17 cellular contexts compared by ENCODE assay signal in the genomic region with DNA sequence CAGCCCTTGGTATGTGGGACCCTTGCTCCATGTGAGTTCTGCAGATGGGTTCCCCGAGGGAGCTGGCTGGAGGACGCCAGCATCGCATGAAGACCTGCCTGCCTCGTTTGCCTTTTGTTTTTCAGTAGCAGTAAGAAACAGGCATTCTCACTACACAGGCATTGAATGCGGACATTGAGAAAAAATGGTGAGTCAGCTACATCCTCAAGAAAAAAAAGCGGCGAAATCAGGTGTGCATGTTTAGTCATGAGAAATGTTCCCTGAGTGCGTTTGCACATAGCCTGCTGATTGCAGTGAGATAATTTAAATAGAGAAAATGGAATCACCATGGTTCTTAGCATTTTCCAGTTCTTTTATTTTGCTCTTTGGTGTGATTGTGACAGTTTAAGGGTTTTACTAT. TPM values are rescaled to one million over a fixed set of nuclear protein-coding genes. Genes with fewer than 3 reads are reported as not detected.
A peak's percentile ranks its signal among the peaks of the same experiment; 100 is the strongest.
DNase-seq lines count a peak whose midpoint lies in the region; ATAC-seq and TF ChIP-seq lines count a peak whose summit lies in the region.
"Had no signal": no experiment of that assay in that cellular context is flagged by ENCODE, and none has a peak within 500 bp of the region (broad histone marks: within the 10 kb centered on the region; RNA-seq: fewer than 3 reads in every experiment).

No MANE protein-coding gene starts in this region.

- H3K27ac ChIP-seq in IMR-90 (ENCODE audit: insufficient read depth, low read length) (peak overlapping the region; percentile 77), esophagus (ENCODE audit: low read depth in 2 of 2, low read length in 1 of 2) (peak overlapping the region; percentile 85 to 86), skin epidermis (peak overlapping the region in 7 of 21 experiments; percentile 46 to 79 (median 67)), upper lobe of right lung (no peak overlapping the region)

- peak overlapping the region; percentile 33; the same call in 1 of the 2 replicates for H3K14ac ChIP-seq in IMR-90 (replicated peaks; ENCODE audit: low read depth, low read length)

- peak overlapping the region; percentile 21 for H3K4me3 ChIP-seq in IMR-90 (ENCODE audit: insufficient read depth, low read depth, low read length)
- peak overlapping the region; percentile 17 to 19 for H3K4me3 ChIP-seq in esophagus (ENCODE audit: low read depth in 1 of 2, low read length in 2 of 2)
- H3K4me3 ChIP-seq in skin epidermis, result peak overlapping the region in 5 of 7 experiments; percentile 9 to 31 (median 22)
- no peak overlapping the region for H3K4me3 ChIP-seq in upper lobe of right lung

- H3K4me2 ChIP-seq in IMR-90 (ENCODE audit: low read depth, low read length), result peak overlapping the region; percentile 32

- WGBS in IMR-90 (ENCODE audit: extremely low coverage in 2 of 2, insufficient read length in 1 of 2), 2 experiments, result no CpG with 5 or more reads among the region's 8 CpGs
- 46 to 69% methylated on average over 8 of the region's 8 CpGs for WGBS in esophagus, 2 donors

- H3K27me3 ChIP-seq in IMR-90 (ENCODE audit: control insufficient read depth, insufficient read depth, low read length), result no peaks in the 10 kb centered on the region
- no peaks in the 10 kb centered on the region for H3K27me3 ChIP-seq in esophagus (ENCODE audit: control insufficient read depth in 1 of 2, insufficient read depth in 2 of 2, low read length in 2 of 2)
- no peaks in the 10 kb centered on the region for H3K27me3 ChIP-seq in upper lobe of right lung

- in situ Hi-C loops in IMR-90 (cut with MboI; ENCODE audit: low sequenced_read_pairs), result no loop called here

- peaks cover 9 to 28% of the 10 kb centered on the region in 2 experiments for H3K79me1 ChIP-seq in IMR-90 (ENCODE audit: low read depth in 1 of 2, low read length in 2 of 2)

- dilution Hi-C loops in IMR-90 (cut with HindIII; ENCODE audit: low sequenced_read_pairs, unreplicated experiment), result no loop called here

- no peaks in the 10 kb centered on the region for H4K20me1 ChIP-seq in IMR-90 (ENCODE audit: insufficient read depth, low read length)

- H3K4ac ChIP-seq in IMR-90 (ENCODE audit: low read depth, low read length), result peak overlapping the region; percentile 77

- no peak overlapping the region for H2AFZ ChIP-seq in IMR-90 (replicated peaks; ENCODE audit: low read length, poor library complexity)

- peak overlapping the region; percentile 7; the same call in 1 of the 2 replicates for H3K18ac ChIP-seq in IMR-90 (ENCODE audit: low read depth, low read length)

- H2BK5ac ChIP-seq in IMR-90 (ENCODE audit: low read depth, low read length, poor library complexity, severe bottlenecking), result peak overlapping the region; percentile 99

- TF ChIP-seq POLR2A in IMR-90 (IDR thresholded peaks at IDR 0.05; ENCODE audit: low read depth, low read length), result no peak

- H3K9me3 ChIP-seq in IMR-90 (ENCODE audit: control insufficient read depth, insufficient read depth, low read length) (no peaks in the 10 kb centered on the region), esophagus (ENCODE audit: control insufficient read depth in 2 of 2, insufficient read depth in 1 of 2, low read depth in 1 of 2, low read length in 1 of 2) (no peaks in the 10 kb centered on the region), upper lobe of right lung (no peaks in the 10 kb centered on the region)

- no TSS peak for BruUV-seq in IMR-90 (replicated peaks; lab: Mats Ljungman, UMichigan)

- H3K23ac ChIP-seq in IMR-90 (ENCODE audit: low read depth, low read length), result no peak overlapping the region; the same call in 1 of the 2 replicates

- ATAC-seq in IMR-90 (ENCODE audit: low read depth), result no peak
- no peak for ATAC-seq in upper lobe of right lung
- ATAC-seq in Right ventricle myocardium inferior, result no peak
- ATAC-seq: effector memory CD8-positive, alpha-beta T cell; left colon had no signal

- peak overlapping the region; percentile 24; the same call in 2 of the 3 replicates for H2BK15ac ChIP-seq in IMR-90 (ENCODE audit: low read depth, low read length)

- H3K56ac ChIP-seq in IMR-90 (ENCODE audit: extremely low read depth, insufficient read depth, low read length), result no peak overlapping the region

- no peaks in the 10 kb centered on the region for H3K36me3 ChIP-seq in IMR-90 (ENCODE audit: control insufficient read depth, insufficient read depth, low read length)
- no peaks in the 10 kb centered on the region for H3K36me3 ChIP-seq in esophagus (ENCODE audit: control insufficient read depth in 2 of 2, insufficient read depth in 2 of 2, low read length in 1 of 2)
- no peaks in the 10 kb centered on the region for H3K36me3 ChIP-seq in upper lobe of right lung

- TF ChIP-seq CTCF in IMR-90 (conservative IDR thresholded peaks at IDR 0.05; ENCODE audit: low read depth, low read length) (no peak), upper lobe of right lung (IDR thresholded peaks at IDR 0.05) (no peak)

- no peak for TF ChIP-seq RAD21 in IMR-90 (IDR thresholded peaks at IDR 0.05; ENCODE audit: low read length)

- H4K91ac ChIP-seq in IMR-90 (ENCODE audit: insufficient read depth, low read depth, low read length), result peak overlapping the region; percentile 84; the same call in 1 of the 2 replicates

- H4K8ac ChIP-seq in IMR-90 (ENCODE audit: low read depth in 2 of 2, low read length in 2 of 2), result peak overlapping the region; percentile 81 to 87

- peak overlapping the region; percentile 48; the same call in 1 of the 2 replicates for H2BK20ac ChIP-seq in IMR-90 (ENCODE audit: low read depth, low read length)

- H4K5ac ChIP-seq in IMR-90 (ENCODE audit: low read depth, low read length), result peak overlapping the region; percentile 25

- POLR2A ChIA-PET in IMR-90 (lab: Charles Lee; ENCODE audit: unreplicated experiment), result no interaction called here

- H3K9ac ChIP-seq in IMR-90 (ENCODE audit: low read depth, low read length), result peak overlapping the region; percentile 61; the same call in 1 of the 2 replicates

- H2BK120ac ChIP-seq in IMR-90 (ENCODE audit: low read depth, low read length), result peak overlapping the region; percentile 87; the same call in 1 of the 2 replicates

- peak; percentile 43 for DNase-seq in IMR-90
- DNase-seq in amniotic epithelial cell (ENCODE audit: low read depth), result peak; percentile 78
- no peak for DNase-seq in HT-29 (ENCODE audit: low spot score)
- no peak for DNase-seq in upper lobe of right lung
- DNase-seq in Right ventricle myocardium inferior (ENCODE audit: missing footprints), result no peak
- DNase-seq: activated CD4-positive, alpha-beta T cell treated with anti-CD3 and anti-CD28 coated beads for 1 hour; activated T-cell treated with anti-CD3 and anti-CD28 coated beads, Interleukin-2, amount 50 U/mL, for 1 hour; aorta; effector memory CD8-positive, alpha-beta T cell; left colon; MM.1S; right cardiac atrium; stimulated activated naive CD4-positive, alpha-beta T cell treated with Interleukin-2 at 50 U/mL for 16 hours had no signal

- H3K9me1 ChIP-seq in IMR-90 (ENCODE audit: insufficient read depth, low read length), result no peaks in the 10 kb centered on the region

- intact Hi-C loops in IMR-90 (cut with micrococcal nuclease), result no loop called here
- intact Hi-C loops in upper lobe of right lung (cut with DNase I), result no loop called here
- intact Hi-C loops in Right ventricle myocardium inferior (cut with DNase I), result no loop called here

- H3K4me1 ChIP-seq in IMR-90 (ENCODE audit: control insufficient read depth, insufficient read depth, low read length) (peaks cover 13% of the 10 kb centered on the region), esophagus (ENCODE audit: control insufficient read depth in 2 of 2, insufficient read depth in 2 of 2, low read length in 1 of 2) (peaks cover 0 to 2% of the 10 kb centered on the region in 2 donors), upper lobe of right lung (no peaks in the 10 kb centered on the region)

- CTCF ChIA-PET in IMR-90 (lab: Yijun Ruan, JAX), result no interaction called here

- no peak overlapping the region for H2AK9ac ChIP-seq in IMR-90 (replicated peaks; ENCODE audit: low read depth, low read length, poor library complexity)

- H2AK5ac ChIP-seq in IMR-90 (ENCODE audit: low read depth, low read length), result peak overlapping the region; percentile 94; the same call in 1 of the 2 replicates

TF ChIP-seq in IMR-90, 13 proteins besides CTCF, POLR2A, EP300 and RAD21:
- TF ChIP-seq MAZ (IDR thresholded peaks at IDR 0.05; ENCODE audit: borderline replicate concordance, low read depth, low read length), result no peak
- no peak for TF ChIP-seq USF2 (IDR thresholded peaks at IDR 0.05; ENCODE audit: low read depth, low read length)
- no peak for TF ChIP-seq NFE2L2 (IDR thresholded peaks at IDR 0.05; ENCODE audit: low read depth, low read length)
- TF ChIP-seq MAFK (IDR thresholded peaks at IDR 0.05; ENCODE audit: low read depth, low read length), result peak; percentile 20; the same call in 1 of the 2 replicates
- TF ChIP-seq CEBPB (IDR thresholded peaks at IDR 0.05; ENCODE audit: low read depth, low read length), result no peak

RNA-seq across cellular contexts. Expression of gene CLDN34, which starts 54.1 kb away (rescaled TPM):
- total RNA-seq in IMR-90 (2012; rRNA removed) (under 0.01 TPM in 1 of 2 replicates, not detected in the other), upper lobe of right lung (0.55 TPM), Right ventricle myocardium inferior (not detected)
- polyA plus RNA-seq in IMR-90 (2012; rRNA removed) (0.14 TPM in 2 replicates), esophagus (under 1 TPM; 0.15 to 0.45 TPM)
- 0.05 TPM in 1 of 2 replicates, not detected in the other for polyA plus RNA-seq in IMR-90 (2012; cell fraction: cytosol; rRNA removed)
- polyA plus RNA-seq in IMR-90 (2012; cell fraction: nucleus; rRNA removed; ENCODE audit: low replicate concordance), result 0.28 and 1.8 TPM in 2 replicates
- total RNA-seq in HT-29 (2014; rRNA removed; shearing (Covaris generic)), result not detected in 2 replicates
- total RNA-seq: myocyte, OCI-LY7 had no signal
- polyA plus RNA-seq: aorta, right cardiac atrium had no signal

Comparison
In these comparisons a context has a peak if more than half of its experiments do, and no peak if none do; other contexts are left out.
1. DNase-seq: peak in IMR-90 (single experiment) and amniotic epithelial cell (single experiment); none in HT-29 (single experiment), upper lobe of right lung (single experiment) and Right ventricle myocardium inferior (single experiment).